9 cellular contexts compared by ENCODE assay signal in the genomic region with DNA sequence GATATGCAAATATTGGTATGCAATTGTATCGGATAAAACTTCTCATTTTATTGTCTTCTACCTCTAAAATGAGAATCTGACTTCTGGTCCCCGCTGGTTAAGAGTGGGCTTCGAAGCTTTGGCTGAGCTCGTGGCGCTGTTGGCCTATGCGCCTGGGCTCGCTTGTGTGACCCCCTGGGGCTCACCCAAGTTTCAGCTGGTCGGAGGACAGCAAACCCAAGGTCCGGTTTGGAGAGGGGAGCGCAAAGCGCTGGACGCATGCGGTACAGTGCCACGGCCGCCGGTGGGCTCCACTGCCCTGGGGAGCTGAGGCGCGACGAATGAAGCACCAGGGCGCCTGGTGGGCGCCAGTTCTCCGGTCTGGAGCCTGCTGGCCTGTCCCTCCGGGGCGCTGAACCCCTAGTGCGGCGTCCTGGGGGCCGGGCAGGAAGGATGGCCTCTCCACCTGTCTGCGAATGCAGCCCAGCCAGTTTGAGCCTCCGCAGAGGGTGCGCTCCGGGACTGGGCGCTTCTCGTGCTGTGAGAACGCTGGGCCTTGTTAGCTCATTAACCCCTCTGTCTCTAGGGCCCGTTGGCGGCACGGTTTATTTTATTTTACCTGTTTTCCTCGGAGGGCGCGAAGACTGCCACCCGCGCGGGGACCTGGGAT. TPM values are rescaled to one million over a fixed set of nuclear protein-coding genes. Genes with fewer than 3 reads are reported as not detected.
DNase-seq lines count a peak whose midpoint lies in the region; ATAC-seq, FAIRE-seq and TF ChIP-seq lines count a peak whose summit lies in the region.
"Had no signal": no experiment of that assay in that cellular context is flagged by ENCODE, and none has a peak within 500 bp of the region (broad histone marks: within the 10 kb centered on the region; RNA-seq: fewer than 3 reads in every experiment).

No MANE protein-coding gene starts in this region.

- no TSS peak for BruUV-seq in endothelial cell of umbilical vein (replicated peaks; lab: Mats Ljungman, UMichigan)

- dilution Hi-C loops in endothelial cell of umbilical vein (cut with MboI; ENCODE audit: extremely low pct_ligation_motif_present, low sequenced_read_pairs) = no loop called here

- peak overlapping the region; percentile 78 for H2AFZ ChIP-seq in endothelial cell of umbilical vein (ENCODE audit: low read depth, low read length)

- intact Hi-C loops in endothelial cell of umbilical vein (cut with micrococcal nuclease) (no loop called here), right lobe of liver (cut with DNase I) (no loop called here)

- POLR2A ChIA-PET in endothelial cell of umbilical vein (lab: Charles Lee) = no interaction called here

- peak overlapping the region; percentile 68 for H3K4me2 ChIP-seq in endothelial cell of umbilical vein (ENCODE audit: insufficient read depth, low read length)

- H3K9me3 ChIP-seq in HUES48 (ENCODE audit: control insufficient read depth, insufficient read depth, low read length) = no peaks in the 10 kb centered on the region
- H3K9me3 ChIP-seq in endothelial cell of umbilical vein (replicated peaks; ENCODE audit: control insufficient read depth, insufficient read depth, low read length) = no peaks in the 10 kb centered on the region
- peaks cover 0 to 2% (median 0%) of the 10 kb centered on the region in 4 donors for H3K9me3 ChIP-seq in right lobe of liver
- no peaks in the 10 kb centered on the region for H3K9me3 ChIP-seq in subcutaneous abdominal adipose tissue (ENCODE audit: control insufficient read depth in 5 of 5, low read length in 5 of 5)
- H3K9me3 ChIP-seq in HAP-1 = no peaks in the 10 kb centered on the region

- H3K9ac ChIP-seq in HUES48 (ENCODE audit: low read depth, low read length) (no peak overlapping the region), endothelial cell of umbilical vein (replicated peaks; ENCODE audit: extremely low read depth, insufficient read depth, low read length) (peak overlapping the region; percentile 13), subcutaneous abdominal adipose tissue (ENCODE audit: low read length in 5 of 5) (peak overlapping the region in 4 of 5 donors; percentile 47 to 80 (median 66))

- H3K27ac ChIP-seq in HUES48 (ENCODE audit: low read depth, low read length) (no peak overlapping the region), endothelial cell of umbilical vein (ENCODE audit: insufficient read depth, low read depth, low read length) (no peak overlapping the region), right lobe of liver (peak overlapping the region; percentile 50 to 81 (median 59)), subcutaneous abdominal adipose tissue (ENCODE audit: low read depth, low read length) (peak overlapping the region; percentile 92)

- CTCF ChIA-PET in endothelial cell of umbilical vein (lab: Charles Lee) = interaction anchor here (1.0 to 2.1 kb wide), 6 partner anchors 9 to 1586 kb away, joined by 3 to 11 read pairs (median 5); a partner anchor contains a TSS

- H3K9me1 ChIP-seq in endothelial cell of umbilical vein (replicated peaks; ENCODE audit: control insufficient read depth, extremely low read depth, insufficient read depth, low read length) = no peaks in the 10 kb centered on the region

- H3K4me1 ChIP-seq in HUES48 (ENCODE audit: control insufficient read depth, insufficient read depth, low read length) = peaks cover 67% of the 10 kb centered on the region
- H3K4me1 ChIP-seq in endothelial cell of umbilical vein (ENCODE audit: control insufficient read depth, extremely low read depth, insufficient read depth, low read length) = peaks cover 6% of the 10 kb centered on the region
- no peaks in the 10 kb centered on the region for H3K4me1 ChIP-seq in right lobe of liver
- H3K4me1 ChIP-seq in subcutaneous abdominal adipose tissue (ENCODE audit: control insufficient read depth in 5 of 5, insufficient read depth in 5 of 5, low read length in 5 of 5) = peaks cover 0 to 74% (median 58%) of the 10 kb centered on the region in 5 donors
- H3K4me1 ChIP-seq in HAP-1 = peaks cover 21% of the 10 kb centered on the region

- H3K27me3 ChIP-seq in HUES48 (ENCODE audit: control insufficient read depth, insufficient read depth, low read length) = peaks cover 90% of the 10 kb centered on the region
- no peaks in the 10 kb centered on the region for H3K27me3 ChIP-seq in endothelial cell of umbilical vein (ENCODE audit: control insufficient read depth in 2 of 2, insufficient read depth in 2 of 2, low read length in 2 of 2)
- no peaks in the 10 kb centered on the region for H3K27me3 ChIP-seq in right lobe of liver
- H3K27me3 ChIP-seq in subcutaneous abdominal adipose tissue (ENCODE audit: control insufficient read depth in 5 of 5, insufficient read depth in 4 of 5, low read length in 5 of 5) = peaks cover 0 to 21% (median 0%) of the 10 kb centered on the region in 5 donors
- no peaks in the 10 kb centered on the region for H3K27me3 ChIP-seq in HAP-1 (ENCODE audit: low read depth)

- H4K20me1 ChIP-seq in endothelial cell of umbilical vein (replicated peaks; ENCODE audit: control insufficient read depth, extremely low read depth, insufficient read depth, low read length) = no peaks in the 10 kb centered on the region

- TF ChIP-seq CTCF in endothelial cell of umbilical vein (IDR thresholded peaks at IDR 0.05; ENCODE audit: extremely low read depth in 1 of 2, insufficient read depth in 1 of 2, low read depth in 1 of 2, low read length in 2 of 2) (peak in 1 of 2 donors; percentile 22), right lobe of liver (IDR thresholded peaks at IDR 0.05) (no peak)

- TF ChIP-seq POLR2A in endothelial cell of umbilical vein (IDR thresholded peaks at IDR 0.05; ENCODE audit: low read depth, low read length) (no peak), right lobe of liver (IDR thresholded peaks at IDR 0.05) (no peak)

- H3K4me3 ChIP-seq in HUES48 (ENCODE audit: low read depth, low read length) (peak overlapping the region; percentile 53), endothelial cell of umbilical vein (replicated peaks in 1 of 3; ENCODE audit: insufficient read depth in 1 of 3, low read depth in 1 of 3, low read length in 3 of 3) (peak overlapping the region; percentile 3 to 46 (median 8)), right lobe of liver (peak overlapping the region in 1 of 3 donors; percentile 33), subcutaneous abdominal adipose tissue (ENCODE audit: low read depth in 1 of 5, low read length in 5 of 5) (peak overlapping the region; percentile 52 to 66 (median 61)), HAP-1 (no peak overlapping the region)

- in situ Hi-C loops in HAP-1 (cut with MboI; ENCODE audit: low sequenced_read_pairs) = loop anchor here (25.0 kb wide), 3 partner anchors 242 to 1017 kb away; no protein-coding TSS in a partner anchor

- DNase-seq in endothelial cell of umbilical vein (ENCODE audit: low read depth, low spot score) = no peak
- peak in 2 of 3 donors; percentile 30 to 52 for DNase-seq in right lobe of liver
- DNase-seq in ureter (ENCODE audit: low spot score) = no peak
- no peak for DNase-seq in HAP-1 (ENCODE audit: low spot score in 2 of 2)
- no peak for DNase-seq in NOMO-1 treated with dmso at 0.1 percent for 144 hours (lab: John Stamatoyannopoulos, UW; ENCODE audit: unreplicated experiment)
- DNase-seq: NCI-H2081 had no signal

- FAIRE-seq in endothelial cell of umbilical vein (lab: Jason Lieb, UNC) = no peak

- WGBS in right lobe of liver (ENCODE audit: insufficient coverage, low coverage, low lambda C conversion rate, missing lambda C conversion rate) = 47% methylated on average over 16 of the region's 43 CpGs

- no peaks in the 10 kb centered on the region for H3K79me2 ChIP-seq in endothelial cell of umbilical vein (ENCODE audit: control insufficient read depth, insufficient read depth, low read length)

- peak; percentile 31 to 49 (median 44) for ATAC-seq in right lobe of liver
- ATAC-seq in GM18907 (IDR thresholded peaks at IDR 0.05; ENCODE audit: unreplicated experiment) = no peak

- H3K36me3 ChIP-seq in HUES48 (ENCODE audit: control insufficient read depth, insufficient read depth, low read length) (no peaks in the 10 kb centered on the region), endothelial cell of umbilical vein (ENCODE audit: control insufficient read depth in 2 of 2, extremely low read depth in 1 of 2, insufficient read depth in 2 of 2, low read length in 2 of 2) (peaks cover 0 to 7% of the 10 kb centered on the region in 2 experiments), right lobe of liver (no peaks in the 10 kb centered on the region), subcutaneous abdominal adipose tissue (ENCODE audit: control insufficient read depth in 5 of 5, insufficient read depth in 5 of 5, low read length in 5 of 5) (no peaks in the 10 kb centered on the region), HAP-1 (replicated peaks) (peaks cover 28% of the 10 kb centered on the region)

TF ChIP-seq in endothelial cell of umbilical vein, 7 proteins besides CTCF, POLR2A, EP300 and RAD21:
- TF ChIP-seq, protein P1, sequence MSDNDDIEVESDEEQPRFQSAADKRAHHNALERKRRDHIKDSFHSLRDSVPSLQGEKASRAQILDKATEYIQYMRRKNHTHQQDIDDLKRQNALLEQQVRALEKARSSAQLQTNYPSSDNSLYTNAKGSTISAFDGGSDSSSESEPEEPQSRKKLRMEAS (IDR thresholded peaks at IDR 0.05; ENCODE audit: insufficient read depth, insufficient read length) = no peak
- TF ChIP-seq MYC (IDR thresholded peaks at IDR 0.05; ENCODE audit: low read depth, low read length) (no peak), JUN (IDR thresholded peaks at IDR 0.05; ENCODE audit: borderline replicate concordance, insufficient read depth, insufficient read length, low read depth) (no peak), EZH2 (IDR thresholded peaks at IDR 0.05; ENCODE audit: borderline replicate concordance, low read depth, low read length, severe bottlenecking) (no peak), POLR2AphosphoS5 (IDR thresholded peaks at IDR 0.05; ENCODE audit: insufficient read depth, low read depth, low read length) (no peak), FOS (IDR thresholded peaks at IDR 0.05; ENCODE audit: borderline replicate concordance, insufficient read depth, low read length) (no peak), GATA2 (IDR thresholded peaks at IDR 0.05; ENCODE audit: insufficient read depth, insufficient read length, low read depth, low read length) (no peak)

RNA-seq across cellular contexts. Expression of a gene that starts 10.3 kb away (rescaled TPM):
- total RNA-seq in endothelial cell of umbilical vein (26.3 and 26.5 TPM in 2 replicates), right lobe of liver (1 to 10 TPM; 3.1 to 8.8 (median 4.2) TPM), ureter (105 TPM)
- polyA plus RNA-seq in endothelial cell of umbilical vein = 8.1 and 10.0 TPM in 2 replicates
- 6.5 and 7.9 TPM in 2 replicates for polyA plus RNA-seq in endothelial cell of umbilical vein (2011; cell fraction: cytosol; rRNA removed)
- polyA plus RNA-seq in endothelial cell of umbilical vein (2011; cell fraction: nucleus; rRNA removed) = 26.3 and 33.4 TPM in 2 replicates
- polyA plus RNA-seq in endothelial cell of umbilical vein (2012) = 6.4 and 7.9 TPM in 2 replicates
- 28.1 and 34.9 TPM in 2 replicates for polyA minus RNA-seq in endothelial cell of umbilical vein
- 10.3 TPM for polyA minus RNA-seq in endothelial cell of umbilical vein (2011; cell fraction: cytosol; rRNA and poly(A)+ RNA removed)
- polyA minus RNA-seq in endothelial cell of umbilical vein (2011; cell fraction: nucleus; rRNA and poly(A)+ RNA removed) = 49.7 and 53.7 TPM in 2 replicates

Comparison
In these comparisons a context has a peak if more than half of its experiments do, and no peak if none do; other contexts are left out.
1. H3K27ac ChIP-seq: peak in right lobe of liver (3 of 3) and subcutaneous abdominal adipose tissue (single experiment); none in HUES48 (single experiment) and endothelial cell of umbilical vein (single experiment).
2. DNase-seq: peak in right lobe of liver (2 of 3); none in endothelial cell of umbilical vein (single experiment), ureter (single experiment), HAP-1 (0 of 2) and NOMO-1 treated with dmso at 0.1 percent for 144 hours (single experiment).